ENCODE assay signal across 40 cellular contexts in the genomic region with DNA sequence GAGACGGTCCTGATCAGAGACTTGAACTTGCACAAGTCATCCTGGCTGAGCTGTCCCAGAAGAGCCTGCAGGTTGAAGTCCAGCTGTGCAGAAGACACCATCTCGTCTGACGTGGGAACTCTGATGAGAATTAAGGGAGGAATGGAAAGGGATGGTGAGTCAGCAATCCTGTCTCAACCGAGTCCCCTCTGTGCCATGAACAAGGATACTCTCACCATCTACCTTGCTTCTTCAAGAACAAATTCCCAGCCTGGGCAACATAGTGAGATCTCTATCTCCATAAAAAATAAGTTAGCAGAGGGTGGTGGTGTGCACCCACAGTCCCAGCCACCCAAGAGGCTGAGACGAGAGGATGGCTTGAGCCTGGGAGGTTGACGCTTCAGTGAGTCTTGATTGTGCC. TPM values are rescaled to one million over a fixed set of nuclear protein-coding genes. Genes with fewer than 3 reads are reported as not detected.
"Had no signal": no experiment of that assay in that cellular context is flagged by ENCODE, and none has a peak within 500 bp of the region (broad histone marks: within the 10 kb centered on the region; RNA-seq: fewer than 3 reads in every experiment).

Gene NLRP2B, minus strand, starts transcription at position 101 of the 400 bp plus-strand sequence.

- ATAC-seq: activated naive CD4-positive, alpha-beta T cell treated with anti-CD3 and anti-CD28 coated beads, Interleukin-2, amount 50 U/mL, for 72 hours; activated naive CD8-positive, alpha-beta T cell treated with anti-CD3 and anti-CD28 coated beads, Interleukin-2, amount 50 U/mL, for 24 hours; activated T-cell treated with anti-CD3 and anti-CD28 coated beads, Interleukin-2, amount 50 U/mL, for 4 hours; activated T-helper 17 cell treated with anti-CD3 and anti-CD28 coated beads, Interleukin-2, amount 50 U/mL, for 72 hours; body of pancreas had no signal

- H3K4me3 ChIP-seq: adrenal gland, ascending aorta, body of pancreas, breast epithelium, cardiac muscle cell had no signal

- H3K36me3 Mint-ChIP-seq: activated naive CD4-positive, alpha-beta T cell treated with anti-CD3 and anti-CD28 coated beads, Interleukin-2, amount 10 ng/mL, durations not matched to agents 7 days and 5 days; activated naive CD4-positive, alpha-beta T cell treated with anti-CD3 and anti-CD28 coated beads, Interleukin-2, amount 50 U/mL, for 24 hours; activated naive CD4-positive, alpha-beta T cell treated with anti-CD3 and anti-CD28 coated beads, Interleukin-2, amount 50 U/mL, for 72 hours; activated naive CD8-positive, alpha-beta T cell; activated naive CD8-positive, alpha-beta T cell treated with anti-CD3 and anti-CD28 coated beads for 36 hours; activated naive CD8-positive, alpha-beta T cell treated with anti-CD3 and anti-CD28 coated beads, Interleukin-2, amount 10 ng/mL, durations not matched to agents 7 days and 5 days; brain had no signal

- H3K27me3 Mint-ChIP-seq: activated naive CD4-positive, alpha-beta T cell treated with anti-CD3 and anti-CD28 coated beads, Interleukin-2, amount 10 ng/mL, durations not matched to agents 7 days and 5 days; activated naive CD4-positive, alpha-beta T cell treated with anti-CD3 and anti-CD28 coated beads, Interleukin-2, amount 50 U/mL, for 24 hours; activated naive CD8-positive, alpha-beta T cell; activated naive CD8-positive, alpha-beta T cell treated with anti-CD3 and anti-CD28 coated beads for 36 hours; activated naive CD8-positive, alpha-beta T cell treated with anti-CD3 and anti-CD28 coated beads, Interleukin-2, amount 10 ng/mL, durations not matched to agents 7 days and 5 days; activated naive CD8-positive, alpha-beta T cell treated with anti-CD3 and anti-CD28 coated beads, Interleukin-2, amount 50 U/mL, for 24 hours; activated T-helper 17 cell treated with anti-CD3 and anti-CD28 coated beads, Interleukin-2, amount 50 U/mL, for 72 hours; brain had no signal

- H3K4me3 Mint-ChIP-seq: activated naive CD4-positive, alpha-beta T cell treated with anti-CD3 and anti-CD28 coated beads for 36 hours; activated naive CD4-positive, alpha-beta T cell treated with anti-CD3 and anti-CD28 coated beads, Interleukin-2, amount 10 ng/mL, durations not matched to agents 7 days and 5 days; activated naive CD4-positive, alpha-beta T cell treated with anti-CD3 and anti-CD28 coated beads, Interleukin-2, amount 50 U/mL, for 24 hours; activated naive CD8-positive, alpha-beta T cell; activated naive CD8-positive, alpha-beta T cell treated with anti-CD3 and anti-CD28 coated beads for 36 hours; activated naive CD8-positive, alpha-beta T cell treated with anti-CD3 and anti-CD28 coated beads, Interleukin-2, amount 10 ng/mL, durations not matched to agents 7 days and 5 days; activated naive CD8-positive, alpha-beta T cell treated with anti-CD3 and anti-CD28 coated beads, Interleukin-2, amount 50 U/mL, for 24 hours; activated T-cell treated with anti-CD3 and anti-CD28 coated beads, Interleukin-2, amount 50 U/mL, for 24 hours; activated T-cell treated with anti-CD3 and anti-CD28 coated beads, Interleukin-2, amount 50 U/mL, for 4 hours; activated T-helper 1 cell treated with anti-CD3 and anti-CD28 coated beads, Interleukin-12 subunit alpha, Interleukin-12 subunit beta, Interleukin-2, Interleukin-4 antibody, amounts not matched to agents 30 ng/mL and 10 ng/mL and 1 ng/mL, durations not matched to agents 14 hours and 24 hours and 36 hours; activated T-helper 17 cell treated with anti-CD3 and anti-CD28 coated beads, Interleukin-2, amount 50 U/mL, for 72 hours; brain; central memory CD8-positive, alpha-beta T cell had no signal

- H3K9me3 Mint-ChIP-seq: activated naive CD4-positive, alpha-beta T cell treated with anti-CD3 and anti-CD28 coated beads for 36 hours; activated naive CD4-positive, alpha-beta T cell treated with anti-CD3 and anti-CD28 coated beads, Interleukin-2, amount 50 U/mL, for 24 hours; activated naive CD4-positive, alpha-beta T cell treated with anti-CD3 and anti-CD28 coated beads, Interleukin-2, amount 50 U/mL, for 72 hours; activated naive CD8-positive, alpha-beta T cell treated with anti-CD3 and anti-CD28 coated beads for 36 hours; activated naive CD8-positive, alpha-beta T cell treated with anti-CD3 and anti-CD28 coated beads, Interleukin-2, amount 50 U/mL, for 24 hours; activated T-cell treated with anti-CD3 and anti-CD28 coated beads, Interleukin-2, amount 50 U/mL, for 24 hours; activated T-cell treated with anti-CD3 and anti-CD28 coated beads, Interleukin-2, amount 50 U/mL, for 4 hours; activated T-helper 1 cell treated with anti-CD3 and anti-CD28 coated beads, Interleukin-12 subunit alpha, Interleukin-12 subunit beta, Interleukin-2, Interleukin-4 antibody, amounts not matched to agents 30 ng/mL and 10 ng/mL and 1 ng/mL, durations not matched to agents 14 hours and 24 hours and 36 hours; activated T-helper 17 cell treated with anti-CD3 and anti-CD28 coated beads, Interleukin-2, amount 50 U/mL, for 72 hours; activated T-helper 2 cell treated with anti-CD3 and anti-CD28 coated beads, Interferon-gamma antibody, Interleukin-2, Interleukin-4, amounts not matched to agents 10 μg/mL and 5 μg/mL and 100 μg/mL, durations not matched to agents 14 hours and 24 hours and 36 hours; central memory CD8-positive, alpha-beta T cell had no signal

- H3K27ac ChIP-seq: adrenal gland, ascending aorta, body of pancreas, brain microvascular endothelial cell, breast epithelium, cardiac muscle cell had no signal

- H3K27me3 ChIP-seq: ascending aorta, body of pancreas, brain microvascular endothelial cell, cardiac muscle cell had no signal

- H3K9me3 ChIP-seq: adrenal gland, ascending aorta, body of pancreas, breast epithelium had no signal

- H3K4me1 ChIP-seq: adrenal gland, ascending aorta, body of pancreas, breast epithelium had no signal

- H3K27ac Mint-ChIP-seq: activated naive CD4-positive, alpha-beta T cell treated with anti-CD3 and anti-CD28 coated beads for 36 hours; activated naive CD4-positive, alpha-beta T cell treated with anti-CD3 and anti-CD28 coated beads, Interleukin-2, amount 10 ng/mL, durations not matched to agents 7 days and 5 days; activated naive CD4-positive, alpha-beta T cell treated with anti-CD3 and anti-CD28 coated beads, Interleukin-2, amount 50 U/mL, for 24 hours; activated naive CD4-positive, alpha-beta T cell treated with anti-CD3 and anti-CD28 coated beads, Interleukin-2, amount 50 U/mL, for 72 hours; activated naive CD8-positive, alpha-beta T cell; activated naive CD8-positive, alpha-beta T cell treated with anti-CD3 and anti-CD28 coated beads for 36 hours; activated naive CD8-positive, alpha-beta T cell treated with anti-CD3 and anti-CD28 coated beads, Interleukin-2, amount 10 ng/mL, durations not matched to agents 7 days and 5 days; activated naive CD8-positive, alpha-beta T cell treated with anti-CD3 and anti-CD28 coated beads, Interleukin-2, amount 50 U/mL, for 24 hours; activated T-cell treated with anti-CD3 and anti-CD28 coated beads, Interleukin-2, amount 50 U/mL, for 24 hours; activated T-helper 1 cell treated with anti-CD3 and anti-CD28 coated beads, Interleukin-12 subunit alpha, Interleukin-12 subunit beta, Interleukin-2, Interleukin-4 antibody, amounts not matched to agents 30 ng/mL and 10 ng/mL and 1 ng/mL, durations not matched to agents 14 hours and 24 hours and 36 hours; activated T-helper 17 cell treated with anti-CD3 and anti-CD28 coated beads, Interleukin-2, amount 50 U/mL, for 72 hours; activated T-helper 2 cell treated with anti-CD3 and anti-CD28 coated beads, Interferon-gamma antibody, Interleukin-2, Interleukin-4, amounts not matched to agents 10 μg/mL and 5 μg/mL and 100 μg/mL, durations not matched to agents 14 hours and 24 hours and 36 hours; brain had no signal

- H3K36me3 ChIP-seq: adrenal gland, ascending aorta, brain microvascular endothelial cell, breast epithelium, cardiac muscle cell had no signal

- DNase-seq: activated effector memory CD4-positive, alpha-beta T cell treated with anti-CD3 and anti-CD28 coated beads, Interleukin-2, amount 50 U/mL, for 16 hours; activated effector memory CD4-positive, alpha-beta T cell treated with Interleukin-2 at 50 U/mL for 16 hours; activated gamma-delta T cell; activated gamma-delta T cell treated with Interleukin-2 at 50 U/mL for 16 hours; activated naive CD4-positive, alpha-beta T cell; activated naive CD4-positive, alpha-beta T cell treated with anti-CD3 and anti-CD28 coated beads for 36 hours; activated naive CD4-positive, alpha-beta T cell treated with anti-CD3 and anti-CD28 coated beads, Interleukin-2, amount 10 ng/mL, durations not matched to agents 7 days and 5 days; activated naive CD4-positive, alpha-beta T cell treated with anti-CD3 and anti-CD28 coated beads, Interleukin-2, amount 50 U/mL, for 16 hours; activated naive CD4-positive, alpha-beta T cell treated with Interleukin-2 at 50 U/mL for 16 hours; activated naive CD8-positive, alpha-beta T cell treated with anti-CD3 and anti-CD28 coated beads for 36 hours; activated naive CD8-positive, alpha-beta T cell treated with anti-CD3 and anti-CD28 coated beads, Interleukin-2, amount 10 ng/mL, durations not matched to agents 7 days and 5 days; activated naive CD8-positive, alpha-beta T cell treated with anti-CD3 and anti-CD28 coated beads, Interleukin-2, amount 50 U/mL, for 24 hours; activated T-cell treated with anti-CD3 and anti-CD28 coated beads, Interleukin-2, amount 50 U/mL, for 1 hour; activated T-cell treated with anti-CD3 and anti-CD28 coated beads, Interleukin-2, amount 50 U/mL, for 24 hours; activated T-cell treated with anti-CD3 and anti-CD28 coated beads, Interleukin-2, amount 50 U/mL, for 4 hours; adrenal gland; amniotic stem cell; amygdala; anterior cingulate cortex; aorta; body of pancreas; brain microvascular endothelial cell; caudate nucleus; central memory CD4-positive, alpha-beta T cell; cerebellar nuclear complex had no signal

- H3K4me1 Mint-ChIP-seq: activated naive CD4-positive, alpha-beta T cell treated with anti-CD3 and anti-CD28 coated beads, Interleukin-2, amount 10 ng/mL, durations not matched to agents 7 days and 5 days; activated naive CD4-positive, alpha-beta T cell treated with anti-CD3 and anti-CD28 coated beads, Interleukin-2, amount 50 U/mL, for 24 hours; activated naive CD8-positive, alpha-beta T cell treated with anti-CD3 and anti-CD28 coated beads for 36 hours; activated naive CD8-positive, alpha-beta T cell treated with anti-CD3 and anti-CD28 coated beads, Interleukin-2, amount 10 ng/mL, durations not matched to agents 7 days and 5 days; activated naive CD8-positive, alpha-beta T cell treated with anti-CD3 and anti-CD28 coated beads, Interleukin-2, amount 50 U/mL, for 24 hours; activated T-helper 17 cell treated with anti-CD3 and anti-CD28 coated beads, Interleukin-2, amount 50 U/mL, for 72 hours; brain; central memory CD8-positive, alpha-beta T cell had no signal

RNA-seq across cellular contexts. Expression of gene NLRP2B, which starts in this region (rescaled TPM):
- total RNA-seq: activated naive CD4-positive, alpha-beta T cell treated with anti-CD3 and anti-CD28 coated beads for 36 hours; activated naive CD4-positive, alpha-beta T cell treated with anti-CD3 and anti-CD28 coated beads, Interleukin-2, amount 50 U/mL, for 72 hours; activated naive CD8-positive, alpha-beta T cell treated with anti-CD3 and anti-CD28 coated beads for 36 hours; activated naive CD8-positive, alpha-beta T cell treated with anti-CD3 and anti-CD28 coated beads, Interleukin-2, amount 10 ng/mL, durations not matched to agents 7 days and 5 days; activated T-cell treated with anti-CD3 and anti-CD28 coated beads, Interleukin-2, amount 50 U/mL, for 4 hours; activated T-helper 1 cell treated with anti-CD3 and anti-CD28 coated beads, Interleukin-12 subunit alpha, Interleukin-12 subunit beta, Interleukin-2, Interleukin-4 antibody, amounts not matched to agents 30 ng/mL and 10 ng/mL and 1 ng/mL, durations not matched to agents 14 hours and 24 hours and 36 hours; activated T-helper 17 cell treated with anti-CD3 and anti-CD28 coated beads, Interleukin-2, amount 50 U/mL, for 72 hours; activated T-helper 2 cell treated with anti-CD3 and anti-CD28 coated beads, Interferon-gamma antibody, Interleukin-2, Interleukin-4, amounts not matched to agents 10 μg/mL and 5 μg/mL and 100 μg/mL, durations not matched to agents 14 hours and 24 hours and 36 hours; ascending aorta; astrocyte; body of pancreas; bronchial epithelial cell; cardiac muscle cell; cardiac septum; chondrocyte had no signal
